In genomic region chr2:207847807-207848544, GRCh38 we compare ENCODE assay signal across 9 cellular contexts.
DNase-seq lines count a peak whose midpoint lies in the region; ATAC-seq and TF ChIP-seq lines count a peak whose summit lies in the region.
"Had no signal": no experiment of that assay in that cellular context is flagged by ENCODE, and none has a peak within 500 bp of the region (broad histone marks: within the 10 kb centered on the region; RNA-seq: fewer than 3 reads in every experiment).

No MANE protein-coding gene starts in this region.

- H3K9ac ChIP-seq in mammary epithelial cell (ENCODE audit: insufficient read depth, low read length): no peak overlapping the region

- intact Hi-C loops in mammary epithelial cell (cut with micrococcal nuclease): loop anchor here (2.0 kb wide), 1 partner anchor 79 kb away; the partner anchor contains the start of gene FZD5

- H3K27ac ChIP-seq in mammary epithelial cell (ENCODE audit: insufficient read depth, low read depth, low read length) (no peak overlapping the region), Peyer's patch (peak overlapping the region in 2 of 4 donors; percentile 22 to 43)

- TF ChIP-seq CTCF in mammary epithelial cell (conservative IDR thresholded peaks at IDR 0.05 in 1 of 2, IDR thresholded peaks at IDR 0.05 in 1 of 2; ENCODE audit: extremely low read depth in 1 of 2, insufficient read depth in 1 of 2, low read depth in 1 of 2, low read length in 2 of 2) (no peak), mesothelial cell of epicardium (IDR thresholded peaks at IDR 0.05; ENCODE audit: unreplicated experiment) (no peak), Peyer's patch (IDR thresholded peaks at IDR 0.05) (no peak)

- H2AFZ ChIP-seq in mammary epithelial cell (ENCODE audit: low read depth, low read length): peak overlapping the region; percentile 43

- peak overlapping the region; percentile 14 for H3K4me2 ChIP-seq in mammary epithelial cell (ENCODE audit: insufficient read depth, low read depth, low read length)

- H3K27me3 ChIP-seq in mammary epithelial cell (ENCODE audit: insufficient read depth, low read length) (no peaks in the 10 kb centered on the region), Peyer's patch (no peaks in the 10 kb centered on the region)

- H3K36me3 Mint-ChIP-seq in mesothelial cell of epicardium: no peaks in the 10 kb centered on the region

- H3K9me3 ChIP-seq in mammary epithelial cell (replicated peaks; ENCODE audit: insufficient read depth, low read length): no peaks in the 10 kb centered on the region
- H3K9me3 ChIP-seq in Peyer's patch: no peaks in the 10 kb centered on the region

- H3K36me3 ChIP-seq in mammary epithelial cell (ENCODE audit: insufficient read depth, low read length) (no peaks in the 10 kb centered on the region), Peyer's patch (no peaks in the 10 kb centered on the region)

- H3K79me2 ChIP-seq in mammary epithelial cell (ENCODE audit: insufficient read depth, low read length): no peaks in the 10 kb centered on the region

- no peak overlapping the region for H3K4me3 ChIP-seq in mammary epithelial cell (replicated peaks in 1 of 3; ENCODE audit: insufficient read depth in 1 of 3, low read depth in 2 of 3, low read length in 3 of 3)
- H3K4me3 ChIP-seq in Peyer's patch: no peak overlapping the region

- in situ Hi-C loops in Caki2 (cut with HindIII; ENCODE audit: low pct_unique_long_range_greater_than_20kb, low sequenced_read_pairs) (no loop called here), mammary epithelial cell (cut with MboI; ENCODE audit: low sequenced_read_pairs in 2 of 2) (no loop called here)

- peak; percentile 82 for DNase-seq in Caki2 (ENCODE audit: low read depth)
- peak; percentile 76 for DNase-seq in NCI-H1436 treated with DMSO at 0.1 percent for 48 hours (lab: John Stamatoyannopoulos, UW)
- DNase-seq in mammary epithelial cell: peak; percentile 89
- DNase-seq in mesothelial cell of epicardium (ENCODE audit: low spot score in 2 of 2, unreplicated experiment in 2 of 2): no peak
- no peak for DNase-seq in T-helper 1 cell
- no peak for DNase-seq in Peyer's patch
- DNase-seq in NOMO-1 treated with dmso at 0.1 percent for 144 hours (lab: John Stamatoyannopoulos, UW; ENCODE audit: unreplicated experiment): no peak

- peaks cover 11% of the 10 kb centered on the region for H3K4me1 Mint-ChIP-seq in mesothelial cell of epicardium

- H3K4me1 ChIP-seq in mammary epithelial cell (ENCODE audit: insufficient read depth, low read length) (peaks cover 20% of the 10 kb centered on the region), Peyer's patch (peaks cover 0 to 16% (median 0%) of the 10 kb centered on the region in 4 donors)

- no peak overlapping the region for H3K4me3 Mint-ChIP-seq in mesothelial cell of epicardium
- H3K4me3 Mint-ChIP-seq: IgD-negative memory B cell had no signal

- 3% methylated on average over 4 of the region's 4 CpGs for WGBS in mammary epithelial cell (ENCODE audit: low coverage, missing lambda C conversion rate)

- CTCF ChIA-PET in mammary epithelial cell (lab: Charles Lee; ENCODE audit: low non-redundant PET): interaction anchor here (0.6 to 0.7 kb wide), 4 partner anchors 57 to 997 kb away, joined by 3 to 5 read pairs (median 4); no protein-coding TSS in a partner anchor

- no peaks in the 10 kb centered on the region for H4K20me1 ChIP-seq in mammary epithelial cell (ENCODE audit: insufficient read depth, low read length)

- TF ChIP-seq POLR2A in Peyer's patch (IDR thresholded peaks at IDR 0.05): no peak

- no peaks in the 10 kb centered on the region for H3K27me3 Mint-ChIP-seq in mesothelial cell of epicardium (ENCODE audit: low read depth)
- H3K27me3 Mint-ChIP-seq: IgD-negative memory B cell had no signal

- BruUV-seq in mammary epithelial cell (replicated peaks; lab: Mats Ljungman, UMichigan): no TSS peak

- H3K9me3 Mint-ChIP-seq in mesothelial cell of epicardium: no peaks in the 10 kb centered on the region
- H3K9me3 Mint-ChIP-seq: IgD-negative memory B cell had no signal

- dilution Hi-C loops in mammary epithelial cell (cut with HindIII; ENCODE audit: low sequenced_read_pairs): no loop called here

- ATAC-seq in GM21367 (IDR thresholded peaks at IDR 0.05; ENCODE audit: unreplicated experiment): no peak

- H3K27ac Mint-ChIP-seq in mesothelial cell of epicardium: peak overlapping the region; percentile 57
- H3K27ac Mint-ChIP-seq: IgD-negative memory B cell had no signal

Comparison
In these comparisons a context has a peak if more than half of its experiments do, and no peak if none do; other contexts are left out.
1. DNase-seq: peak in Caki2 (single experiment), NCI-H1436 treated with DMSO at 0.1 percent for 48 hours (single experiment) and mammary epithelial cell (single experiment); none in mesothelial cell of epicardium (0 of 2), T-helper 1 cell (0 of 5), Peyer's patch (0 of 3) and NOMO-1 treated with dmso at 0.1 percent for 144 hours (single experiment).